21 cellular contexts compared by ENCODE assay signal in the genomic region with DNA sequence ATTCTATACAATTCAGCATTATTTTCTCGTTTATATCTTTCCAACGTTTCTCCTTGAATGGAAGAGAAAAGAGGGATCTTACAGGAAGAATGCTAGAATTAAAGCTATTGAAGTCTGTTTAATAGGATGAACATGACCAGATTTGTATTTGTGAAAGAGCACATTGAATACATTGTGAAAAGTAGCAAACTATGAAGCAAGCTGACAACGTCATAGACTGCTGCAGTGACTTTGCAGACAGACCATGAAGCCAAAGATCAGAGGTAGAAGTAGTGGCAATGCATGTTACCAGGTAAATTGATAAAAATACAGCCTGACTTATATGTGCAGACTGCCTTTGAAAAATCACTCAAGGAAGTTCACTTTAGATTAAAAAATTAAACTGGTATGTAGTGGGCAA.
DNase-seq lines count a peak whose midpoint lies in the region; ATAC-seq, FAIRE-seq and TF ChIP-seq lines count a peak whose summit lies in the region.
"Had no signal": no experiment of that assay in that cellular context is flagged by ENCODE, and none has a peak within 500 bp of the region (broad histone marks: within the 10 kb centered on the region; RNA-seq: fewer than 3 reads in every experiment).

No MANE protein-coding gene starts in this region.

- peak; percentile 73 to 78 for DNase-seq in SJSA1 (ENCODE audit: low read depth in 1 of 2, low spot score in 2 of 2)
- DNase-seq in SK-MEL-5 (ENCODE audit: low read depth, low spot score) = peak; percentile 73
- peak; percentile 9 for DNase-seq in adipocyte (ENCODE audit: low read depth)
- DNase-seq in stimulated activated CD4-positive, alpha-beta T cell treated with anti-CD3 and anti-CD28 coated beads, Interleukin-4, amount 100 ng/mL, for 24 hours = no peak
- DNase-seq in kidney = no peak
- DNase-seq: 8988T; ACHN; BE2C; C1 segment of cervical spinal cord; CD4-positive, alpha-beta memory T cell; CD4-positive, CD25-positive, alpha-beta regulatory T cell; CD8-positive, alpha-beta memory T cell; COR-L47; DMS 273 treated with DMSO at 0.1 percent for 48 hours; DMS79 treated with DMSO at 0.1 percent for 48 hours; GF-D8 had no signal

- intact Hi-C loops in kidney (cut with DNase I) = no loop called here

- FAIRE-seq in kidney (lab: Jason Lieb, UNC) = no peak
- FAIRE-seq: A204.1, G401.6, GM12891 had no signal

- no peaks in the 10 kb centered on the region for H3K27me3 ChIP-seq in SJSA1 (replicated peaks)
- no peaks in the 10 kb centered on the region for H3K27me3 ChIP-seq in adipocyte (replicated peaks; ENCODE audit: control insufficient read depth, insufficient read depth, low read length)
- H3K27me3 ChIP-seq: BE2C, BLaER1 had no signal

- H3K9me3 ChIP-seq in SJSA1 (replicated peaks) = no peaks in the 10 kb centered on the region
- H3K9me3 ChIP-seq in adipocyte (ENCODE audit: control insufficient read depth, low read length) = no peaks in the 10 kb centered on the region
- H3K9me3 ChIP-seq in kidney (ENCODE audit: control insufficient read depth in 1 of 2, low read length in 2 of 2) = no peaks in the 10 kb centered on the region
- H3K9me3 ChIP-seq: BE2C, BLaER1 had no signal

- H3K27ac ChIP-seq in SJSA1 (no peak overlapping the region), kidney (ENCODE audit: low read depth in 2 of 2, low read length in 2 of 2) (no peak overlapping the region)
- H3K27ac ChIP-seq: BLaER1 had no signal

- in situ Hi-C loops in SK-MEL-5 (cut with HindIII; ENCODE audit: low pct_unique_long_range_greater_than_20kb, low sequenced_read_pairs) = no loop called here

- H3K36me3 ChIP-seq in SJSA1 (peaks cover 74% of the 10 kb centered on the region), adipocyte (ENCODE audit: control insufficient read depth, insufficient read depth, low read length, severe bottlenecking) (no peaks in the 10 kb centered on the region), kidney (ENCODE audit: control insufficient read depth in 1 of 2, insufficient read depth in 2 of 2, low read length in 2 of 2) (no peaks in the 10 kb centered on the region)
- H3K36me3 ChIP-seq: BE2C, BLaER1 had no signal

- TF ChIP-seq CTCF in kidney (IDR thresholded peaks at IDR 0.05; ENCODE audit: borderline replicate concordance, extremely low read depth, insufficient read depth) = no peak

- H3K4me3 ChIP-seq in SJSA1 = no peak overlapping the region
- H3K4me3 ChIP-seq in adipocyte (ENCODE audit: low read length) = no peak overlapping the region
- no peak overlapping the region for H3K4me3 ChIP-seq in kidney (ENCODE audit: low read length in 2 of 2)
- H3K4me3 ChIP-seq: BLaER1 had no signal

- H3K4me1 ChIP-seq in SJSA1 (replicated peaks) (peaks cover 13% of the 10 kb centered on the region), adipocyte (ENCODE audit: control insufficient read depth, insufficient read depth, low read length) (no peaks in the 10 kb centered on the region), kidney (ENCODE audit: control insufficient read depth in 1 of 2, insufficient read depth in 1 of 2, low read depth in 1 of 2, low read length in 2 of 2) (no peaks in the 10 kb centered on the region)
- H3K4me1 ChIP-seq: BE2C, BLaER1 had no signal

- H3K9ac ChIP-seq in adipocyte (ENCODE audit: low read length) = no peak overlapping the region
- no peak overlapping the region for H3K9ac ChIP-seq in kidney (ENCODE audit: low read length in 2 of 2)
- H3K9ac ChIP-seq: BLaER1 had no signal

- no peak for ATAC-seq in GM18517 (IDR thresholded peaks at IDR 0.05; ENCODE audit: unreplicated experiment)

Comparison
In these comparisons a context has a peak if more than half of its experiments do, and no peak if none do; other contexts are left out.
1. DNase-seq: peak in SJSA1 (2 of 2), SK-MEL-5 (single experiment) and adipocyte (single experiment); none in stimulated activated CD4-positive, alpha-beta T cell treated with anti-CD3 and anti-CD28 coated beads, Interleukin-4, amount 100 ng/mL, for 24 hours (single experiment) and kidney (single experiment).